ENCODE assay signal across 12 cellular contexts in genomic region chr13:110327036-110327790, GRCh38. TPM values are rescaled to one million over a fixed set of nuclear protein-coding genes. Genes with fewer than 3 reads are reported as not detected.
DNase-seq lines count a peak whose midpoint lies in the region; ATAC-seq and TF ChIP-seq lines count a peak whose summit lies in the region.
"Had no signal": no experiment of that assay in that cellular context is flagged by ENCODE, and none has a peak within 500 bp of the region (broad histone marks: within the 10 kb centered on the region; RNA-seq: fewer than 3 reads in every experiment).

No MANE protein-coding gene starts in this region.

- in situ Hi-C loops in GM23248 (cut with MboI), result no loop called here

- H3K9me2 ChIP-seq in GM23248 (ENCODE audit: insufficient read depth), result no peaks in the 10 kb centered on the region

- TF ChIP-seq POLR2A in prostate gland (IDR thresholded peaks at IDR 0.05), result no peak

- no peaks in the 10 kb centered on the region for H3K27me3 ChIP-seq in GM23248 (replicated peaks; ENCODE audit: insufficient read depth)
- no peaks in the 10 kb centered on the region for H3K27me3 ChIP-seq in SJSA1 (replicated peaks)
- H3K27me3 ChIP-seq in right atrium auricular region, result no peaks in the 10 kb centered on the region
- no peaks in the 10 kb centered on the region for H3K27me3 ChIP-seq in prostate gland (replicated peaks; ENCODE audit: insufficient read depth)
- H3K27me3 ChIP-seq in psoas muscle (ENCODE audit: insufficient read depth in 3 of 3, low read length in 2 of 3), result peaks cover 0 to 39% (median 2%) of the 10 kb centered on the region in 3 donors
- H3K27me3 ChIP-seq: right lobe of liver had no signal

- peaks cover 57% of the 10 kb centered on the region for H3K79me2 ChIP-seq in GM23248 (ENCODE audit: insufficient read depth)

- DNase-seq in GM23248, result peak; percentile 57
- peak; percentile 99 to 100 for DNase-seq in SJSA1 (ENCODE audit: low read depth in 1 of 2, low spot score in 2 of 2)
- DNase-seq in right atrium auricular region (ENCODE audit: low spot score), result no peak
- DNase-seq in prostate gland (ENCODE audit: low spot score), result no peak
- DNase-seq in psoas muscle, result no peak
- DNase-seq: activated CD4-positive, alpha-beta T cell treated with anti-CD3 and anti-CD28 coated beads, Interleukin-2, amount 50 U/mL, for 4 hours; KBM-7; NCI-H524 treated with DMSO at 0.1 percent for 48 hours; right lobe of liver had no signal

- H3K36me3 ChIP-seq in GM23248 (ENCODE audit: low read depth), result no peaks in the 10 kb centered on the region
- H3K36me3 ChIP-seq in SJSA1, result peaks cover 15% of the 10 kb centered on the region
- H3K36me3 ChIP-seq in right atrium auricular region, result no peaks in the 10 kb centered on the region
- H3K36me3 ChIP-seq in prostate gland, result no peaks in the 10 kb centered on the region
- no peaks in the 10 kb centered on the region for H3K36me3 ChIP-seq in psoas muscle (ENCODE audit: insufficient read depth in 1 of 2, low read depth in 1 of 2)
- H3K36me3 ChIP-seq: right lobe of liver had no signal

- H3F3A ChIP-seq in GM23248 (ENCODE audit: insufficient read depth), result peaks cover 60% of the 10 kb centered on the region

- H3K27ac ChIP-seq in GM23248, result peak overlapping the region; percentile 46
- peak overlapping the region; percentile 92 for H3K27ac ChIP-seq in SJSA1
- H3K27ac ChIP-seq in right atrium auricular region, result peak overlapping the region; percentile 70 to 73
- H3K27ac ChIP-seq in prostate gland, result peak overlapping the region; percentile 16 to 47
- H3K27ac ChIP-seq in psoas muscle, result no peak overlapping the region
- H3K27ac ChIP-seq: right lobe of liver had no signal

- WGBS in GM23248 (ENCODE audit: low coverage in 1 of 2, low lambda C conversion rate in 2 of 2, missing lambda C conversion rate in 2 of 2), 2 experiments, result 40 to 44% methylated on average over 8 of the region's 8 CpGs
- WGBS in prostate gland, result 58% methylated on average over 8 of the region's 8 CpGs
- WGBS in psoas muscle, 3 donors, result 67 to 70% (median 68%) methylated on average over 8 of the region's 8 CpGs

- no peaks in the 10 kb centered on the region for H4K20me1 ChIP-seq in GM23248 (ENCODE audit: insufficient read depth)

- no peak overlapping the region; the same call in 1 of the 2 replicates for H3K9ac ChIP-seq in GM23248

- TF ChIP-seq CTCF in right atrium auricular region (IDR thresholded peaks at IDR 0.05) (no peak), prostate gland (IDR thresholded peaks at IDR 0.05) (no peak), psoas muscle (IDR thresholded peaks at IDR 0.05) (no peak)

- no peaks in the 10 kb centered on the region for H3K9me3 ChIP-seq in GM23248 (ENCODE audit: low read depth)
- H3K9me3 ChIP-seq in SJSA1 (replicated peaks), result no peaks in the 10 kb centered on the region
- H3K9me3 ChIP-seq in right atrium auricular region, result no peaks in the 10 kb centered on the region
- H3K9me3 ChIP-seq in prostate gland, result no peaks in the 10 kb centered on the region
- H3K9me3 ChIP-seq in psoas muscle, result no peaks in the 10 kb centered on the region
- H3K9me3 ChIP-seq: right lobe of liver had no signal

- peak overlapping the region; percentile 53 for H3K4me2 ChIP-seq in GM23248 (ENCODE audit: unreplicated experiment)

- H3K4me1 ChIP-seq in GM23248 (ENCODE audit: insufficient read depth) (peaks cover 71% of the 10 kb centered on the region), SJSA1 (replicated peaks) (peaks cover 95% of the 10 kb centered on the region), right atrium auricular region (peaks cover 0 to 97% of the 10 kb centered on the region in 2 donors), prostate gland (replicated peaks) (no peaks in the 10 kb centered on the region), psoas muscle (peaks cover 10% of the 10 kb centered on the region)
- H3K4me1 ChIP-seq: right lobe of liver had no signal

- no peak for ATAC-seq in psoas muscle
- no peak for ATAC-seq in HG03159 (IDR thresholded peaks at IDR 0.05; ENCODE audit: unreplicated experiment)
- ATAC-seq in esophagus mucosa, result no peak
- no peak for ATAC-seq in HG02571 (IDR thresholded peaks at IDR 0.05; ENCODE audit: unreplicated experiment)

- intact Hi-C loops in prostate gland (cut with DNase I), result no loop called here
- intact Hi-C loops in psoas muscle (cut with DNase I), result no loop called here

- no peak overlapping the region for H2AFZ ChIP-seq in GM23248

- no peak overlapping the region for H3K4me3 ChIP-seq in GM23248
- no peak overlapping the region for H3K4me3 ChIP-seq in SJSA1
- no peak overlapping the region for H3K4me3 ChIP-seq in right atrium auricular region
- no peak overlapping the region for H3K4me3 ChIP-seq in prostate gland
- H3K4me3 ChIP-seq in psoas muscle, result no peak overlapping the region
- H3K4me3 ChIP-seq: right lobe of liver had no signal

RNA-seq across cellular contexts. Expression of gene COL4A2, which starts 20.1 kb away (rescaled TPM):
- total RNA-seq in GM23248 (2014; rRNA removed; shearing (Covaris generic)), result 455 and 524 TPM in 2 replicates
- polyA plus RNA-seq in GM23248 (2016; fragmentation: Nextera tagmentation; extraction: Ambion mirVana) (137 and 146 TPM in 2 replicates), psoas muscle (10 to 100 TPM; 25.8 to 84.5 (median 37.9) TPM)
- 677 and 741 TPM in 2 replicates for total RNA-seq in SJSA1 (2014; rRNA removed; shearing (Covaris generic))
- total RNA-seq in right atrium auricular region (100 to 1,000 TPM; 141 to 153 TPM), prostate gland (100 to 1,000 TPM in 1 of 2 donors, 10 to 100 TPM in 1; 82.8 to 193 TPM), psoas muscle (10 to 100 TPM; 49.1 to 64.0 (median 59.9) TPM), esophagus mucosa (30.8 TPM)

RNA-seq across cellular contexts. Expression of gene COL4A1, which starts 20.3 kb away (rescaled TPM):
- total RNA-seq in GM23248 (2014; rRNA removed; shearing (Covaris generic)), result 519 and 549 TPM in 2 replicates
- polyA plus RNA-seq in GM23248 (2016; fragmentation: Nextera tagmentation; extraction: Ambion mirVana) (183 and 184 TPM in 2 replicates), psoas muscle (100 to 1,000 TPM in 1 of 3 donors, 10 to 100 TPM in 2; 39.0 to 115 (median 60.2) TPM)
- 489 and 591 TPM in 2 replicates for total RNA-seq in SJSA1 (2014; rRNA removed; shearing (Covaris generic))
- total RNA-seq in right atrium auricular region (100 to 1,000 TPM; 140 to 201 TPM), prostate gland (100 to 1,000 TPM in 1 of 2 donors, 10 to 100 TPM in 1; 37.3 to 132 TPM), psoas muscle (100 to 1,000 TPM in 2 of 4 donors, 10 to 100 TPM in 2; 87.3 to 127 (median 110) TPM), esophagus mucosa (27.5 TPM)

Comparison
In these comparisons a context has a peak if more than half of its experiments do, and no peak if none do; other contexts are left out.
1. DNase-seq: peak in GM23248 (single experiment) and SJSA1 (2 of 2); none in right atrium auricular region (single experiment), prostate gland (single experiment) and psoas muscle (0 of 2).